Comparison of ENCODE assay signal across 16 cellular contexts in the genomic region with DNA sequence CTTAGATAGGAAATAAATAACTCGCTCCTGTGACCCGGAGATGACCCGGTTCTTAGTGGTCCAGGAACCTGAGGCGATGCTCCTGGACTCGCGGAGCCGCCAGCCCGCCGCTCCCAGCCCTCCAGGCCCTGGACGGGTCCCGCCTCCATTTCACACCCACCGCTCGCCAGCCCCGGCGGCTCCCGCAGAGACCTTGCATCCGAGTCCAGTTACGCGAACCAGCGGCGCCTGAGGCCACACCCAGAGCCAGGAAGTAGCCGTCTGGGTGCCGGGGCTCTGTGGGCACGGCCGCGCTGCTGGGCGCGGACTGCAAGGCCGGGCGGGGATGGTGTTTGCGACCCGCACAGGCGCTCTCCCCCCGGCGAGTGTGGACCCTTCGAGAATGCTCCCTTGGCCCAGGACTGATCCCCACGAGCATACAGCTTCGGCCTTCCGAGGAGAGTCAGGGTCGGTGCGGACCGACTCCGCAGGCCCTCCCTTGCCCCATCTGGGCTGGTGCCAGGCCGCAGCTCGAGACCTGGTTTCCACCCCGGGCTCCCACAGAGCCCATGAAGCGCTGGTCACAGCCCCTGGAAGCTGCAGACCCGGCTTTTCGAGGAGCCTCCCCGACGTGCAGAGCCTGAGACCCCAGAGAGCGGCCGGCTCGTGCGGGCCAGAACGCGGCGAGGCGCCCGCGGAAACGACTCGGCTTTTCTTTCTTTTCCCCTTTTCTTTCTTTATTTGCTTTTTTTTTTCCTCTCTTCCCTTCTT. TPM values are rescaled to one million over a fixed set of nuclear protein-coding genes. Genes with fewer than 3 reads are reported as not detected.
DNase-seq lines count a peak whose midpoint lies in the region; ATAC-seq and TF ChIP-seq lines count a peak whose summit lies in the region.
"Had no signal": no experiment of that assay in that cellular context is flagged by ENCODE, and none has a peak within 500 bp of the region (broad histone marks: within the 10 kb centered on the region; RNA-seq: fewer than 3 reads in every experiment).

No MANE protein-coding gene starts in this region.

- peaks cover 64% of the 10 kb centered on the region for H3K27me3 Mint-ChIP-seq in activated CD4-positive, alpha-beta T cell treated with anti-CD3 and anti-CD28 coated beads, Interleukin-2, amount 10 ng/mL, durations not matched to agents 24 days and 14 days
- peaks cover 45% of the 10 kb centered on the region for H3K27me3 Mint-ChIP-seq in activated T-helper 17 cell treated with anti-CD3 and anti-CD28 coated beads, Interleukin-2, amount 50 U/mL, for 72 hours

- intact Hi-C loops in activated CD4-positive, alpha-beta T cell treated with anti-CD3 and anti-CD28 coated beads, Interleukin-2, amount 10 ng/mL, durations not matched to agents 24 days and 14 days (cut with micrococcal nuclease) = loop anchor here (5.0 kb wide), 1 partner anchor 1153 kb away; no protein-coding TSS in a partner anchor
- intact Hi-C loops in right lobe of liver (cut with DNase I) = loop anchor here (5.0 kb wide), 2 partner anchors 133 to 278 kb away; no protein-coding TSS in a partner anchor

- H3K4me3 Mint-ChIP-seq in activated CD4-positive, alpha-beta T cell treated with anti-CD3 and anti-CD28 coated beads, Interleukin-2, amount 10 ng/mL, durations not matched to agents 24 days and 14 days = peak overlapping the region; percentile 30
- H3K4me3 Mint-ChIP-seq in activated T-helper 17 cell treated with anti-CD3 and anti-CD28 coated beads, Interleukin-2, amount 50 U/mL, for 72 hours = peak overlapping the region; percentile 64
- peak overlapping the region; percentile 69 for H3K4me3 Mint-ChIP-seq in stimulated activated effector memory CD8-positive, alpha-beta T cell treated with anti-CD3 and anti-CD28 coated beads, Interleukin-12 subunit alpha, Interleukin-12 subunit beta, amount 100 ng/mL, for 72 hours

- peaks cover 34 to 51% of the 10 kb centered on the region in 2 donors for H3K27me3 ChIP-seq in right lobe of liver

- H3K9me3 Mint-ChIP-seq in activated CD4-positive, alpha-beta T cell treated with anti-CD3 and anti-CD28 coated beads, Interleukin-2, amount 10 ng/mL, durations not matched to agents 24 days and 14 days = no peaks in the 10 kb centered on the region
- H3K9me3 Mint-ChIP-seq in activated T-helper 17 cell treated with anti-CD3 and anti-CD28 coated beads, Interleukin-2, amount 50 U/mL, for 72 hours = no peaks in the 10 kb centered on the region
- H3K9me3 Mint-ChIP-seq in stimulated activated effector memory CD8-positive, alpha-beta T cell treated with anti-CD3 and anti-CD28 coated beads, Interleukin-12 subunit alpha, Interleukin-12 subunit beta, amount 100 ng/mL, for 72 hours = no peaks in the 10 kb centered on the region

- TF ChIP-seq POLR2A in right lobe of liver (IDR thresholded peaks at IDR 0.05) = no peak

- no peak for TF ChIP-seq CTCF in right lobe of liver (IDR thresholded peaks at IDR 0.05)

- no peak overlapping the region for H3K27ac Mint-ChIP-seq in activated CD4-positive, alpha-beta T cell treated with anti-CD3 and anti-CD28 coated beads, Interleukin-2, amount 10 ng/mL, durations not matched to agents 24 days and 14 days
- H3K27ac Mint-ChIP-seq in activated T-helper 17 cell treated with anti-CD3 and anti-CD28 coated beads, Interleukin-2, amount 50 U/mL, for 72 hours = no peak overlapping the region
- no peak overlapping the region for H3K27ac Mint-ChIP-seq in stimulated activated effector memory CD8-positive, alpha-beta T cell treated with anti-CD3 and anti-CD28 coated beads, Interleukin-12 subunit alpha, Interleukin-12 subunit beta, amount 100 ng/mL, for 72 hours

- WGBS in right lobe of liver (ENCODE audit: insufficient coverage, low coverage, low lambda C conversion rate, missing lambda C conversion rate) = 11% methylated on average over 13 of the region's 63 CpGs

- H3K4me1 Mint-ChIP-seq in activated CD4-positive, alpha-beta T cell treated with anti-CD3 and anti-CD28 coated beads, Interleukin-2, amount 10 ng/mL, durations not matched to agents 24 days and 14 days = peaks cover 31% of the 10 kb centered on the region
- peaks cover 14% of the 10 kb centered on the region for H3K4me1 Mint-ChIP-seq in activated T-helper 17 cell treated with anti-CD3 and anti-CD28 coated beads, Interleukin-2, amount 50 U/mL, for 72 hours
- peaks cover 45% of the 10 kb centered on the region for H3K4me1 Mint-ChIP-seq in stimulated activated effector memory CD8-positive, alpha-beta T cell treated with anti-CD3 and anti-CD28 coated beads, Interleukin-12 subunit alpha, Interleukin-12 subunit beta, amount 100 ng/mL, for 72 hours

- peak; percentile 63 for DNase-seq in activated CD4-positive, alpha-beta T cell treated with anti-CD3 and anti-CD28 coated beads, Interleukin-2, amount 10 ng/mL, durations not matched to agents 24 days and 14 days
- no peak for DNase-seq in activated CD4-positive, alpha-beta T cell treated with anti-CD3 and anti-CD28 coated beads, Interleukin-2, amount 50 U/mL, for 1 hour
- DNase-seq in right lobe of liver = peak in 2 of 3 donors; percentile 41 to 51
- no peak for DNase-seq in stimulated activated effector memory CD8-positive, alpha-beta T cell treated with anti-CD3 and anti-CD28 coated beads, Interleukin-12 subunit alpha, Interleukin-12 subunit beta, amount 100 ng/mL, for 72 hours (ENCODE audit: low spot score in 2 of 2)
- no peak for DNase-seq in Kasumi-1 (lab: John Stamatoyannopoulos, UW)
- no peak for DNase-seq in stimulated activated CD4-positive, alpha-beta T cell treated with anti-CD3 and anti-CD28 coated beads, Interleukin-2, amount 100 ng/mL, for 24 hours
- DNase-seq: DMS153, NCI-H1417 treated with DMSO at 0.1 percent for 48 hours, NCI-H82, SIG-M5 had no signal

- no peak overlapping the region for H3K27ac ChIP-seq in right lobe of liver
- H3K27ac ChIP-seq: A549, skin epidermis had no signal

- no peak for ATAC-seq in activated T-helper 17 cell treated with anti-CD3 and anti-CD28 coated beads, Interleukin-2, amount 50 U/mL, for 72 hours (replicated peaks)
- ATAC-seq in right lobe of liver (peak in 1 of 4 donors; percentile 10), HG03135 (IDR thresholded peaks at IDR 0.05; ENCODE audit: unreplicated experiment) (no peak)
- no peak for ATAC-seq in stimulated activated effector memory CD8-positive, alpha-beta T cell treated with anti-CD3 and anti-CD28 coated beads, Interleukin-12 subunit alpha, Interleukin-12 subunit beta, amount 100 ng/mL, for 72 hours
- ATAC-seq: A549, HCT116 had no signal

- H3K36me3 Mint-ChIP-seq in activated CD4-positive, alpha-beta T cell treated with anti-CD3 and anti-CD28 coated beads, Interleukin-2, amount 10 ng/mL, durations not matched to agents 24 days and 14 days (ENCODE audit: low read depth) = no peaks in the 10 kb centered on the region
- peaks cover 6% of the 10 kb centered on the region for H3K36me3 Mint-ChIP-seq in activated T-helper 17 cell treated with anti-CD3 and anti-CD28 coated beads, Interleukin-2, amount 50 U/mL, for 72 hours (ENCODE audit: low read depth)
- H3K36me3 Mint-ChIP-seq in stimulated activated effector memory CD8-positive, alpha-beta T cell treated with anti-CD3 and anti-CD28 coated beads, Interleukin-12 subunit alpha, Interleukin-12 subunit beta, amount 100 ng/mL, for 72 hours = no peaks in the 10 kb centered on the region

- peaks cover 0 to 15% (median 0%) of the 10 kb centered on the region in 4 donors for H3K4me1 ChIP-seq in right lobe of liver

- H3K4me3 ChIP-seq in right lobe of liver = no peak overlapping the region
- H3K4me3 ChIP-seq: A549, skin epidermis had no signal

- H3K9me3 ChIP-seq in right lobe of liver = no peaks in the 10 kb centered on the region
- H3K9me3 ChIP-seq: A549 had no signal

- H3K36me3 ChIP-seq in right lobe of liver = no peaks in the 10 kb centered on the region

RNA-seq across cellular contexts. Expression of gene BARX1, which starts 5.2 kb away (rescaled TPM):
- total RNA-seq in activated CD4-positive, alpha-beta T cell treated with anti-CD3 and anti-CD28 coated beads, Interleukin-2, amount 10 ng/mL, durations not matched to agents 24 days and 14 days = 0.50 and 0.61 TPM in 2 replicates
- total RNA-seq in activated T-helper 17 cell treated with anti-CD3 and anti-CD28 coated beads, Interleukin-2, amount 50 U/mL, for 72 hours = 1 to 10 TPM in 1 of 2 donors, not detected in 1; 1.3 TPM
- total RNA-seq in right lobe of liver = not detected
- total RNA-seq: urinary bladder had no signal

Comparison
In these comparisons a context has a peak if more than half of its experiments do, and no peak if none do; other contexts are left out.
1. DNase-seq: peak in activated CD4-positive, alpha-beta T cell treated with anti-CD3 and anti-CD28 coated beads, Interleukin-2, amount 10 ng/mL, durations not matched to agents 24 days and 14 days (single experiment) and right lobe of liver (2 of 3); none in activated CD4-positive, alpha-beta T cell treated with anti-CD3 and anti-CD28 coated beads, Interleukin-2, amount 50 U/mL, for 1 hour (single experiment), stimulated activated effector memory CD8-positive, alpha-beta T cell treated with anti-CD3 and anti-CD28 coated beads, Interleukin-12 subunit alpha, Interleukin-12 subunit beta, amount 100 ng/mL, for 72 hours (0 of 2), Kasumi-1 (0 of 2) and stimulated activated CD4-positive, alpha-beta T cell treated with anti-CD3 and anti-CD28 coated beads, Interleukin-2, amount 100 ng/mL, for 24 hours (0 of 2).
2. Peak in every context shown above with its lines, with median percentiles within 50 percentile points of each other: H3K4me3 Mint-ChIP-seq.